ENCODE assay signal across 9 cellular contexts in the genomic region with DNA sequence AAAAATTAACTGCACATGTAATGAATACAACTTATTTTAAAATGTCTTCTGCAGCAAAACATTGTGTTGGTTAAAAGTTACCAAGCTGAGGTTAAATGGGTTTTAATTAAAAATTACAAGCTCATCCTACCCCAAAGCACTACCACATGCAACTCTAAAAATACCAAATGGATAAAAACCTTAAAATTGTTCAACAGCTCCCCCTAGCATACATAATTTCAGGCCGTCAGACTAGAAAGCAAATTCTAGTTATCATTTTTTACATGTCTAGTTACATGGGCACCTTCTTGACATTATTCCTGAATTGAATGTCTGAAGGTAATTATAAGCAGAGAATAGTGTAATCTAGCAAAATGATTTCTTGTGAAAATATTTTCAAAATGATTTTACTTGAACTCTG.
A peak's percentile ranks its signal among the peaks of the same experiment; 100 is the strongest.
DNase-seq lines count a peak whose midpoint lies in the region; ATAC-seq, FAIRE-seq and TF ChIP-seq lines count a peak whose summit lies in the region.
"Had no signal": no experiment of that assay in that cellular context is flagged by ENCODE, and none has a peak within 500 bp of the region (broad histone marks: within the 10 kb centered on the region; RNA-seq: fewer than 3 reads in every experiment).

No MANE protein-coding gene starts in this region.

- H3K27me3 ChIP-seq in GM23338 (ENCODE audit: insufficient read depth) = no peaks in the 10 kb centered on the region
- peaks cover 0 to 2% of the 10 kb centered on the region in 2 experiments for H3K27me3 ChIP-seq in endothelial cell of umbilical vein (ENCODE audit: control insufficient read depth in 2 of 2, insufficient read depth in 2 of 2, low read length in 2 of 2)
- H3K27me3 ChIP-seq: SJCRH30 had no signal

- no peak overlapping the region for H3K4me2 ChIP-seq in GM23338
- H3K4me2 ChIP-seq in endothelial cell of umbilical vein (ENCODE audit: insufficient read depth, low read length) = no peak overlapping the region

- peaks cover 1% of the 10 kb centered on the region for H3K27me3 Mint-ChIP-seq in GM23338 (ENCODE audit: insufficient read depth, low read depth, poor library complexity)

- POLR2A ChIA-PET in endothelial cell of umbilical vein (lab: Charles Lee) = interaction anchor here (0.6 kb wide), 1 partner anchor 67 kb away, joined by 3 read pairs; no protein-coding TSS in a partner anchor

- TF ChIP-seq CTCF in GM23338 (conservative IDR thresholded peaks at IDR 0.05; ENCODE audit: low read depth in 2 of 2) (peak; percentile 53 to 60), endothelial cell of umbilical vein (IDR thresholded peaks at IDR 0.05; ENCODE audit: extremely low read depth in 1 of 2, insufficient read depth in 1 of 2, low read depth in 1 of 2, low read length in 2 of 2) (peak; percentile 36)

- intact Hi-C loops in endothelial cell of umbilical vein (cut with micrococcal nuclease) = loop anchor here (1.0 to 5.0 kb wide), 5 partner anchors 99 to 488 kb away; partner anchors contain the start of gene C1orf21

- TF ChIP-seq POLR2A in endothelial cell of umbilical vein (IDR thresholded peaks at IDR 0.05; ENCODE audit: low read depth, low read length) = no peak

- BruUV-seq in endothelial cell of umbilical vein (replicated peaks; lab: Mats Ljungman, UMichigan) = no TSS peak

- no peaks in the 10 kb centered on the region; the same call in 2 of the 3 replicates for H3K4me1 Mint-ChIP-seq in GM23338
- H3K4me1 Mint-ChIP-seq in stimulated activated effector memory CD8-positive, alpha-beta T cell treated with anti-CD3 and anti-CD28 coated beads, Interleukin-12 subunit alpha, Interleukin-12 subunit beta, amount 100 ng/mL, for 72 hours = peaks cover 4% of the 10 kb centered on the region

- H3K79me2 ChIP-seq in GM23338 (replicated peaks; ENCODE audit: insufficient read depth) (no peaks in the 10 kb centered on the region), endothelial cell of umbilical vein (ENCODE audit: control insufficient read depth, insufficient read depth, low read length) (no peaks in the 10 kb centered on the region)

- no peak overlapping the region for H3K9ac ChIP-seq in endothelial cell of umbilical vein (replicated peaks; ENCODE audit: extremely low read depth, insufficient read depth, low read length)

- H3K36me3 Mint-ChIP-seq in GM23338 (ENCODE audit: low read depth) = no peaks in the 10 kb centered on the region
- no peaks in the 10 kb centered on the region for H3K36me3 Mint-ChIP-seq in stimulated activated effector memory CD8-positive, alpha-beta T cell treated with anti-CD3 and anti-CD28 coated beads, Interleukin-12 subunit alpha, Interleukin-12 subunit beta, amount 100 ng/mL, for 72 hours

- H3K27ac ChIP-seq in GM23338 (ENCODE audit: low read depth) (no peak overlapping the region), endothelial cell of umbilical vein (ENCODE audit: insufficient read depth, low read depth, low read length) (no peak overlapping the region)
- H3K27ac ChIP-seq: SJCRH30 had no signal

- H3K4me1 ChIP-seq in GM23338 (ENCODE audit: insufficient read depth) (no peaks in the 10 kb centered on the region), endothelial cell of umbilical vein (ENCODE audit: control insufficient read depth, extremely low read depth, insufficient read depth, low read length) (no peaks in the 10 kb centered on the region)
- H3K4me1 ChIP-seq: SJCRH30 had no signal

- no peaks in the 10 kb centered on the region for H3F3A ChIP-seq in GM23338 (replicated peaks; ENCODE audit: low read depth)

- H3K4me3 Mint-ChIP-seq in GM23338 = no peak overlapping the region
- H3K4me3 Mint-ChIP-seq in stimulated activated effector memory CD8-positive, alpha-beta T cell treated with anti-CD3 and anti-CD28 coated beads, Interleukin-12 subunit alpha, Interleukin-12 subunit beta, amount 100 ng/mL, for 72 hours = no peak overlapping the region

- H3K27ac Mint-ChIP-seq in GM23338 = no peak overlapping the region
- no peak overlapping the region for H3K27ac Mint-ChIP-seq in stimulated activated effector memory CD8-positive, alpha-beta T cell treated with anti-CD3 and anti-CD28 coated beads, Interleukin-12 subunit alpha, Interleukin-12 subunit beta, amount 100 ng/mL, for 72 hours

- H3K36me3 ChIP-seq in GM23338 (ENCODE audit: insufficient read depth) = no peaks in the 10 kb centered on the region; the same call in 1 of the 2 replicates
- H3K36me3 ChIP-seq in endothelial cell of umbilical vein (ENCODE audit: control insufficient read depth in 2 of 2, extremely low read depth in 1 of 2, insufficient read depth in 2 of 2, low read length in 2 of 2) = no peaks in the 10 kb centered on the region
- H3K36me3 ChIP-seq: SJCRH30 had no signal

- DNase-seq in GM23338 (ENCODE audit: low spot score) = no peak
- DNase-seq in NCI-H82 (lab: John Stamatoyannopoulos, UW) = peak; percentile 51
- peak; percentile 62 for DNase-seq in endothelial cell of umbilical vein (ENCODE audit: low read depth, low spot score)
- peak; percentile 59 for DNase-seq in pons (ENCODE audit: low spot score)
- no peak for DNase-seq in stimulated activated effector memory CD8-positive, alpha-beta T cell treated with anti-CD3 and anti-CD28 coated beads, Interleukin-12 subunit alpha, Interleukin-12 subunit beta, amount 100 ng/mL, for 72 hours (ENCODE audit: low spot score in 2 of 2)
- DNase-seq in amygdala (lab: John Stamatoyannopoulos, UW) = no peak

- dilution Hi-C loops in endothelial cell of umbilical vein (cut with MboI; ENCODE audit: extremely low pct_ligation_motif_present, low sequenced_read_pairs) = no loop called here

- H2AFZ ChIP-seq in GM23338 (no peak overlapping the region), endothelial cell of umbilical vein (ENCODE audit: low read depth, low read length) (no peak overlapping the region)

- H3K9me3 ChIP-seq in endothelial cell of umbilical vein (replicated peaks; ENCODE audit: control insufficient read depth, insufficient read depth, low read length) = no peaks in the 10 kb centered on the region
- H3K9me3 ChIP-seq: SJCRH30 had no signal

- H3K9me3 Mint-ChIP-seq in GM23338 = no peaks in the 10 kb centered on the region
- peaks cover 3% of the 10 kb centered on the region for H3K9me3 Mint-ChIP-seq in stimulated activated effector memory CD8-positive, alpha-beta T cell treated with anti-CD3 and anti-CD28 coated beads, Interleukin-12 subunit alpha, Interleukin-12 subunit beta, amount 100 ng/mL, for 72 hours

- 0 out of 2 replicates have a peak, but pooled peaks cover 4% of the 10 kb centered on the region for H3K9me2 ChIP-seq in GM23338 (ENCODE audit: insufficient read depth)

- H4K20me1 ChIP-seq in GM23338 (replicated peaks; ENCODE audit: insufficient read depth) = peaks cover 5% of the 10 kb centered on the region; the same call in 1 of the 2 replicates
- H4K20me1 ChIP-seq in endothelial cell of umbilical vein (replicated peaks; ENCODE audit: control insufficient read depth, extremely low read depth, insufficient read depth, low read length) = no peaks in the 10 kb centered on the region

- H3K4me3 ChIP-seq in GM23338 (no peak overlapping the region), endothelial cell of umbilical vein (replicated peaks in 1 of 3; ENCODE audit: insufficient read depth in 1 of 3, low read depth in 1 of 3, low read length in 3 of 3) (no peak overlapping the region)
- H3K4me3 ChIP-seq: SJCRH30 had no signal

- ATAC-seq in GM23338 (no peak), HG03457 (IDR thresholded peaks at IDR 0.05; ENCODE audit: unreplicated experiment) (no peak), HG03469 (IDR thresholded peaks at IDR 0.05; ENCODE audit: unreplicated experiment) (no peak)
- no peak for ATAC-seq in stimulated activated effector memory CD8-positive, alpha-beta T cell treated with anti-CD3 and anti-CD28 coated beads, Interleukin-12 subunit alpha, Interleukin-12 subunit beta, amount 100 ng/mL, for 72 hours

- no peak for FAIRE-seq in endothelial cell of umbilical vein (lab: Jason Lieb, UNC)

- CTCF ChIA-PET in endothelial cell of umbilical vein (lab: Charles Lee) = interaction anchor here (0.7 to 3.2 kb wide), 27 partner anchors 8 to 647 kb away, joined by 3 to 39 read pairs (median 4); partner anchors contain the start of gene C1orf21

- no peaks in the 10 kb centered on the region for H3K9me1 ChIP-seq in endothelial cell of umbilical vein (replicated peaks; ENCODE audit: control insufficient read depth, extremely low read depth, insufficient read depth, low read length)

TF ChIP-seq in GM23338, 12 proteins besides CTCF, POLR2A, EP300 and RAD21 (continues in another document):
- no peak for TF ChIP-seq CREB1 (CRISPR knock-in tag; IDR thresholded peaks at IDR 0.05; ENCODE audit: low read depth)
- no peak for TF ChIP-seq EZH2 (IDR thresholded peaks at IDR 0.05; ENCODE audit: low read depth, unreplicated experiment)

TF ChIP-seq in endothelial cell of umbilical vein, 7 proteins besides CTCF, POLR2A, EP300 and RAD21:
- TF ChIP-seq GATA2 (IDR thresholded peaks at IDR 0.05; ENCODE audit: insufficient read depth, insufficient read length, low read depth, low read length) (no peak), POLR2AphosphoS5 (IDR thresholded peaks at IDR 0.05; ENCODE audit: insufficient read depth, low read depth, low read length) (no peak), JUN (IDR thresholded peaks at IDR 0.05; ENCODE audit: borderline replicate concordance, insufficient read depth, insufficient read length, low read depth) (no peak), MYC (IDR thresholded peaks at IDR 0.05; ENCODE audit: low read depth, low read length) (no peak), EZH2 (IDR thresholded peaks at IDR 0.05; ENCODE audit: borderline replicate concordance, low read depth, low read length, severe bottlenecking) (no peak), FOS (IDR thresholded peaks at IDR 0.05; ENCODE audit: borderline replicate concordance, insufficient read depth, low read length) (no peak)
- TF ChIP-seq, protein P1, sequence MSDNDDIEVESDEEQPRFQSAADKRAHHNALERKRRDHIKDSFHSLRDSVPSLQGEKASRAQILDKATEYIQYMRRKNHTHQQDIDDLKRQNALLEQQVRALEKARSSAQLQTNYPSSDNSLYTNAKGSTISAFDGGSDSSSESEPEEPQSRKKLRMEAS (IDR thresholded peaks at IDR 0.05; ENCODE audit: insufficient read depth, insufficient read length) = no peak

Comparison
In these comparisons a context has a peak if more than half of its experiments do, and no peak if none do; other contexts are left out.
1. DNase-seq: peak in NCI-H82 (single experiment), endothelial cell of umbilical vein (single experiment) and pons (single experiment); none in GM23338 (single experiment), stimulated activated effector memory CD8-positive, alpha-beta T cell treated with anti-CD3 and anti-CD28 coated beads, Interleukin-12 subunit alpha, Interleukin-12 subunit beta, amount 100 ng/mL, for 72 hours (0 of 2) and amygdala (0 of 56).